1 cellular context compared by ENCODE assay signal in the genomic region with DNA sequence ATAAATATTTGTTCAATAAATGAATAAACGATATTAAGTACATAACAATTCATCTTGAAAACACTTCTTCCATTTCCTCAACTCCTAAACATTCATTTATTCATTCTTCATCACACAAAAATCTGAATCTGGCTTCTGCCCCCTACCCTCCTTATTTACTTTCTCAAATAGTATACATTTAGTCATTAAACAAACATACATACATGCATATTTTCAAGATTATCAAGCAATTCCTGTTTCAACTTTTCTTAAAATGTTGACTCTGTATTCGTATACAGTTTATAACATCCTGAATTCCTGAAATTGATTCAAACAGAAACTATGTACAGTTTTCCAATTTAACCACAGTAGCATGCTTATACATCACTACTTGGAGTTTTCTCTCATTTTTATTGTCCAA.
A peak's percentile ranks its signal among the peaks of the same experiment; 100 is the strongest.
TF ChIP-seq lines count a peak whose summit lies in the region.

No MANE protein-coding gene starts in this region.

TF ChIP-seq in A549, 52 proteins besides CTCF, POLR2A, EP300 and RAD21 (continued from another document):
- TF ChIP-seq, protein P1, sequence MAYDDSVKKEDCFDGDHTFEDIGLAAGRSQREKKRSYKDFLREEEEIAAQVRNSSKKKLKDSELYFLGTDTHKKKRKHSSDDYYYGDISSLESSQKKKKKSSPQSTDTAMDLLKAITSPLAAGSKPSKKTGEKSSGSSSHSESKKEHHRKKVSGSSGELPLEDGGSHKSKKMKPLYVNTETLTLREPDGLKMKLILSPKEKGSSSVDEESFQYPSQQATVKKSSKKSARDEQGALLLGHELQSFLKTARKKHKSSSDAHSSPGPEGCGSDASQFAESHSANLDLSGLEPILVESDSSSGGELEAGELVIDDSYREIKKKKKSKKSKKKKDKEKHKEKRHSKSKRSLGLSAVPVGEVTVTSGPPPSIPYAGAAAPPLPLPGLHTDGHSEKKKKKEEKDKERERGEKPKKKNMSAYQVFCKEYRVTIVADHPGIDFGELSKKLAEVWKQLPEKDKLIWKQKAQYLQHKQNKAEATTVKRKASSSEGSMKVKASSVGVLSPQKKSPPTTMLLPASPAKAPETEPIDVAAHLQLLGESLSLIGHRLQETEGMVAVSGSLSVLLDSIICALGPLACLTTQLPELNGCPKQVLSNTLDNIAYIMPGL (CRISPR knock-in tag; IDR thresholded peaks at IDR 0.05; ENCODE audit: borderline replicate concordance): no peak
- TF ChIP-seq CEBPB (IDR thresholded peaks at IDR 0.05) (peak in 1 of 2 experiments; percentile 81; a peak in 2 of 4 replicates), SMC3 (IDR thresholded peaks at IDR 0.05) (peak; percentile 36; the same call in 2 of the 3 replicates), HOXA7 (CRISPR knock-in tag; IDR thresholded peaks at IDR 0.05) (no peak), MAFK (IDR thresholded peaks at IDR 0.05; ENCODE audit: partially characterized antibody) (no peak), FOSL2 (IDR thresholded peaks at IDR 0.05) (peak; percentile 86), FOSL2 (CRISPR knock-in tag; IDR thresholded peaks at IDR 0.05) (peak; percentile 97), SREBF2 (IDR thresholded peaks at IDR 0.05) (no peak), HOXB5 (CRISPR knock-in tag; IDR thresholded peaks at IDR 0.05) (peak; percentile 60; the same call in 1 of the 2 replicates), GATA3 (IDR thresholded peaks at IDR 0.05; ENCODE audit: borderline replicate concordance) (peak; percentile 99), RNF2 (IDR thresholded peaks at IDR 0.05; ENCODE audit: borderline replicate concordance, low read depth) (no peak), JUN (IDR thresholded peaks at IDR 0.05) (peak in 1 of 2 experiments; percentile 62; a peak in 1 of 5 replicates), ZNF302 (CRISPR knock-in tag; IDR thresholded peaks at IDR 0.05) (no peak), ZC3H11A (IDR thresholded peaks at IDR 0.05) (no peak), JUNB (IDR thresholded peaks at IDR 0.05) (peak; percentile 95), RCOR1 (IDR thresholded peaks at IDR 0.05; ENCODE audit: low read depth, low read length) (no peak), PHF8 (IDR thresholded peaks at IDR 0.05; ENCODE audit: borderline replicate concordance, low read depth) (no peak), CBX2 (IDR thresholded peaks at IDR 0.05; ENCODE audit: borderline replicate concordance, low read depth) (no peak), FOXS1 (CRISPR knock-in tag; IDR thresholded peaks at IDR 0.05) (peak; percentile 97), BHLHE40 (IDR thresholded peaks at IDR 0.05; ENCODE audit: low read depth, low read length) (no peak), POLR2AphosphoS2 (conservative IDR thresholded peaks at IDR 0.05; ENCODE audit: low read length) (no peak), TFCP2L1 (CRISPR knock-in tag; IDR thresholded peaks at IDR 0.05) (no peak), RARB (CRISPR knock-in tag; IDR thresholded peaks at IDR 0.05) (0 out of 2 replicates have a peak, but pooled peaks have one; percentile 46), CHD2 (IDR thresholded peaks at IDR 0.05; ENCODE audit: low read length, partially characterized antibody) (no peak), ESRRA (IDR thresholded peaks at IDR 0.05; ENCODE audit: borderline replicate concordance, low read length) (no peak), FOSB (CRISPR knock-in tag; IDR thresholded peaks at IDR 0.05) (no peak), HDAC2 (IDR thresholded peaks at IDR 0.05) (no peak), CBX8 (IDR thresholded peaks at IDR 0.05) (no peak)
- TF ChIP-seq, protein P2, sequence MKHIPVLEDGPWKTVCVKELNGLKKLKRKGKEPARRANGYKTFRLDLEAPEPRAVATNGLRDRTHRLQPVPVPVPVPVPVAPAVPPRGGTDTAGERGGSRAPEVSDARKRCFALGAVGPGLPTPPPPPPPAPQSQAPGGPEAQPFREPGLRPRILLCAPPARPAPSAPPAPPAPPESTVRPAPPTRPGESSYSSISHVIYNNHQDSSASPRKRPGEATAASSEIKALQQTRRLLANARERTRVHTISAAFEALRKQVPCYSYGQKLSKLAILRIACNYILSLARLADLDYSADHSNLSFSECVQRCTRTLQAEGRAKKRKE (CRISPR knock-in tag; IDR thresholded peaks at IDR 0.05; ENCODE audit: low read depth): no peak
- TF ChIP-seq, protein P3, sequence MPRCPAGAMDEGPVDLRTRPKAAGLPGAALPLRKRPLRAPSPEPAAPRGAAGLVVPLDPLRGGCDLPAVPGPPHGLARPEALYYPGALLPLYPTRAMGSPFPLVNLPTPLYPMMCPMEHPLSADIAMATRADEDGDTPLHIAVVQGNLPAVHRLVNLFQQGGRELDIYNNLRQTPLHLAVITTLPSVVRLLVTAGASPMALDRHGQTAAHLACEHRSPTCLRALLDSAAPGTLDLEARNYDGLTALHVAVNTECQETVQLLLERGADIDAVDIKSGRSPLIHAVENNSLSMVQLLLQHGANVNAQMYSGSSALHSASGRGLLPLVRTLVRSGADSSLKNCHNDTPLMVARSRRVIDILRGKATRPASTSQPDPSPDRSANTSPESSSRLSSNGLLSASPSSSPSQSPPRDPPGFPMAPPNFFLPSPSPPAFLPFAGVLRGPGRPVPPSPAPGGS (IDR thresholded peaks at IDR 0.05): peak; percentile 84; the same call in 1 of the 3 replicates
- TF ChIP-seq, protein P4, sequence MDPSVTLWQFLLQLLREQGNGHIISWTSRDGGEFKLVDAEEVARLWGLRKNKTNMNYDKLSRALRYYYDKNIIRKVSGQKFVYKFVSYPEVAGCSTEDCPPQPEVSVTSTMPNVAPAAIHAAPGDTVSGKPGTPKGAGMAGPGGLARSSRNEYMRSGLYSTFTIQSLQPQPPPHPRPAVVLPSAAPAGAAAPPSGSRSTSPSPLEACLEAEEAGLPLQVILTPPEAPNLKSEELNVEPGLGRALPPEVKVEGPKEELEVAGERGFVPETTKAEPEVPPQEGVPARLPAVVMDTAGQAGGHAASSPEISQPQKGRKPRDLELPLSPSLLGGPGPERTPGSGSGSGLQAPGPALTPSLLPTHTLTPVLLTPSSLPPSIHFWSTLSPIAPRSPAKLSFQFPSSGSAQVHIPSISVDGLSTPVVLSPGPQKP (IDR thresholded peaks at IDR 0.05; ENCODE audit: low read depth, low read length): no peak
- TF ChIP-seq, protein P5, sequence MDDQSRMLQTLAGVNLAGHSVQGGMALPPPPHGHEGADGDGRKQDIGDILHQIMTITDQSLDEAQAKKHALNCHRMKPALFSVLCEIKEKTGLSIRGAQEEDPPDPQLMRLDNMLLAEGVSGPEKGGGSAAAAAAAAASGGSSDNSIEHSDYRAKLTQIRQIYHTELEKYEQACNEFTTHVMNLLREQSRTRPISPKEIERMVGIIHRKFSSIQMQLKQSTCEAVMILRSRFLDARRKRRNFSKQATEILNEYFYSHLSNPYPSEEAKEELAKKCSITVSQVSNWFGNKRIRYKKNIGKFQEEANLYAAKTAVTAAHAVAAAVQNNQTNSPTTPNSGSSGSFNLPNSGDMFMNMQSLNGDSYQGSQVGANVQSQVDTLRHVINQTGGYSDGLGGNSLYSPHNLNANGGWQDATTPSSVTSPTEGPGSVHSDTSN (IDR thresholded peaks at IDR 0.05): 0 out of 2 replicates have a peak, but pooled peaks have one; percentile 51
- TF ChIP-seq, protein P6, sequence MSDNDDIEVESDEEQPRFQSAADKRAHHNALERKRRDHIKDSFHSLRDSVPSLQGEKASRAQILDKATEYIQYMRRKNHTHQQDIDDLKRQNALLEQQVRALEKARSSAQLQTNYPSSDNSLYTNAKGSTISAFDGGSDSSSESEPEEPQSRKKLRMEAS (IDR thresholded peaks at IDR 0.05): peak; percentile 80
